1 cellular context compared by ENCODE assay signal in the genomic region with DNA sequence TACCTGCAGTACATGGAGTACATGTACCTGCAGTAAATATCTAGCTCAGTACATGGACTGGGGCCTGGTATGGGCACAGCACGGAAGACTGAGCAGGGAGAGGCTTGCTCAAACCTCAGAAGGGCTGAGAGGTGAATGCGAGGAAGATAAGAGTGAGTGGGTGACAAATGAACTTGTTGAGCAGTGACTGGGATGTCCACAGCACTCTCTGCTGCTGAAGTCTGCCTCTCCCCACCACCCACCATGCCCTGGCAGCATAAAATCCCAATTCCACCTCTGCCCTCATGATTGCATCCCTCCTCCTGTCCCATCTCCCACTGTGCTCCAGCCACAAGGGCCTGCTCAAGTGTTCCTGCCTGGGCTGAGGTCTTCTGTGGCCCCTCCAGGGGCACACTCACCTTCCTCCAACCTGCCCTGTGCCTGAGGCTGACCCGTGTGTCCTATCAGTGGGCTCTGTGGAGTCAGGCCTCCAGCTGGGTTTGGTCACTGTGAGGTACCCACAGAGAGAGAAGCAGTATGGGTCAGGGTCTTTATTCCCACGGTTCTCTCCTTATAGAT.
TF ChIP-seq lines count a peak whose summit lies in the region.

No MANE protein-coding gene starts in this region.

TF ChIP-seq in H1, 55 proteins besides CTCF, POLR2A, EP300 and RAD21 (continued from another document):
- TF ChIP-seq, protein P1, sequence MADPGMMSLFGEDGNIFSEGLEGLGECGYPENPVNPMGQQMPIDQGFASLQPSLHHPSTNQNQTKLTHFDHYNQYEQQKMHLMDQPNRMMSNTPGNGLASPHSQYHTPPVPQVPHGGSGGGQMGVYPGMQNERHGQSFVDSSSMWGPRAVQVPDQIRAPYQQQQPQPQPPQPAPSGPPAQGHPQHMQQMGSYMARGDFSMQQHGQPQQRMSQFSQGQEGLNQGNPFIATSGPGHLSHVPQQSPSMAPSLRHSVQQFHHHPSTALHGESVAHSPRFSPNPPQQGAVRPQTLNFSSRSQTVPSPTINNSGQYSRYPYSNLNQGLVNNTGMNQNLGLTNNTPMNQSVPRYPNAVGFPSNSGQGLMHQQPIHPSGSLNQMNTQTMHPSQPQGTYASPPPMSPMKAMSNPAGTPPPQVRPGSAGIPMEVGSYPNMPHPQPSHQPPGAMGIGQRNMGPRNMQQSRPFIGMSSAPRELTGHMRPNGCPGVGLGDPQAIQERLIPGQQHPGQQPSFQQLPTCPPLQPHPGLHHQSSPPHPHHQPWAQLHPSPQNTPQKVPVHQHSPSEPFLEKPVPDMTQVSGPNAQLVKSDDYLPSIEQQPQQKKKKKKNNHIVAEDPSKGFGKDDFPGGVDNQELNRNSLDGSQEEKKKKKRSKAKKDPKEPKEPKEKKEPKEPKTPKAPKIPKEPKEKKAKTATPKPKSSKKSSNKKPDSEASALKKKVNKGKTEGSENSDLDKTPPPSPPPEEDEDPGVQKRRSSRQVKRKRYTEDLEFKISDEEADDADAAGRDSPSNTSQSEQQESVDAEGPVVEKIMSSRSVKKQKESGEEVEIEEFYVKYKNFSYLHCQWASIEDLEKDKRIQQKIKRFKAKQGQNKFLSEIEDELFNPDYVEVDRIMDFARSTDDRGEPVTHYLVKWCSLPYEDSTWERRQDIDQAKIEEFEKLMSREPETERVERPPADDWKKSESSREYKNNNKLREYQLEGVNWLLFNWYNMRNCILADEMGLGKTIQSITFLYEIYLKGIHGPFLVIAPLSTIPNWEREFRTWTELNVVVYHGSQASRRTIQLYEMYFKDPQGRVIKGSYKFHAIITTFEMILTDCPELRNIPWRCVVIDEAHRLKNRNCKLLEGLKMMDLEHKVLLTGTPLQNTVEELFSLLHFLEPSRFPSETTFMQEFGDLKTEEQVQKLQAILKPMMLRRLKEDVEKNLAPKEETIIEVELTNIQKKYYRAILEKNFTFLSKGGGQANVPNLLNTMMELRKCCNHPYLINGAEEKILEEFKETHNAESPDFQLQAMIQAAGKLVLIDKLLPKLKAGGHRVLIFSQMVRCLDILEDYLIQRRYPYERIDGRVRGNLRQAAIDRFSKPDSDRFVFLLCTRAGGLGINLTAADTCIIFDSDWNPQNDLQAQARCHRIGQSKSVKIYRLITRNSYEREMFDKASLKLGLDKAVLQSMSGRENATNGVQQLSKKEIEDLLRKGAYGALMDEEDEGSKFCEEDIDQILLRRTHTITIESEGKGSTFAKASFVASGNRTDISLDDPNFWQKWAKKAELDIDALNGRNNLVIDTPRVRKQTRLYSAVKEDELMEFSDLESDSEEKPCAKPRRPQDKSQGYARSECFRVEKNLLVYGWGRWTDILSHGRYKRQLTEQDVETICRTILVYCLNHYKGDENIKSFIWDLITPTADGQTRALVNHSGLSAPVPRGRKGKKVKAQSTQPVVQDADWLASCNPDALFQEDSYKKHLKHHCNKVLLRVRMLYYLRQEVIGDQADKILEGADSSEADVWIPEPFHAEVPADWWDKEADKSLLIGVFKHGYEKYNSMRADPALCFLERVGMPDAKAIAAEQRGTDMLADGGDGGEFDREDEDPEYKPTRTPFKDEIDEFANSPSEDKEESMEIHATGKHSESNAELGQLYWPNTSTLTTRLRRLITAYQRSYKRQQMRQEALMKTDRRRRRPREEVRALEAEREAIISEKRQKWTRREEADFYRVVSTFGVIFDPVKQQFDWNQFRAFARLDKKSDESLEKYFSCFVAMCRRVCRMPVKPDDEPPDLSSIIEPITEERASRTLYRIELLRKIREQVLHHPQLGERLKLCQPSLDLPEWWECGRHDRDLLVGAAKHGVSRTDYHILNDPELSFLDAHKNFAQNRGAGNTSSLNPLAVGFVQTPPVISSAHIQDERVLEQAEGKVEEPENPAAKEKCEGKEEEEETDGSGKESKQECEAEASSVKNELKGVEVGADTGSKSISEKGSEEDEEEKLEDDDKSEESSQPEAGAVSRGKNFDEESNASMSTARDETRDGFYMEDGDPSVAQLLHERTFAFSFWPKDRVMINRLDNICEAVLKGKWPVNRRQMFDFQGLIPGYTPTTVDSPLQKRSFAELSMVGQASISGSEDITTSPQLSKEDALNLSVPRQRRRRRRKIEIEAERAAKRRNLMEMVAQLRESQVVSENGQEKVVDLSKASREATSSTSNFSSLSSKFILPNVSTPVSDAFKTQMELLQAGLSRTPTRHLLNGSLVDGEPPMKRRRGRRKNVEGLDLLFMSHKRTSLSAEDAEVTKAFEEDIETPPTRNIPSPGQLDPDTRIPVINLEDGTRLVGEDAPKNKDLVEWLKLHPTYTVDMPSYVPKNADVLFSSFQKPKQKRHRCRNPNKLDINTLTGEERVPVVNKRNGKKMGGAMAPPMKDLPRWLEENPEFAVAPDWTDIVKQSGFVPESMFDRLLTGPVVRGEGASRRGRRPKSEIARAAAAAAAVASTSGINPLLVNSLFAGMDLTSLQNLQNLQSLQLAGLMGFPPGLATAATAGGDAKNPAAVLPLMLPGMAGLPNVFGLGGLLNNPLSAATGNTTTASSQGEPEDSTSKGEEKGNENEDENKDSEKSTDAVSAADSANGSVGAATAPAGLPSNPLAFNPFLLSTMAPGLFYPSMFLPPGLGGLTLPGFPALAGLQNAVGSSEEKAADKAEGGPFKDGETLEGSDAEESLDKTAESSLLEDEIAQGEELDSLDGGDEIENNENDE (IDR thresholded peaks at IDR 0.05; ENCODE audit: insufficient replicate concordance, low read length) = no peak
- TF ChIP-seq, protein P2, sequence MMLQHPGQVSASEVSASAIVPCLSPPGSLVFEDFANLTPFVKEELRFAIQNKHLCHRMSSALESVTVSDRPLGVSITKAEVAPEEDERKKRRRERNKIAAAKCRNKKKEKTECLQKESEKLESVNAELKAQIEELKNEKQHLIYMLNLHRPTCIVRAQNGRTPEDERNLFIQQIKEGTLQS (IDR thresholded peaks at IDR 0.05; ENCODE audit: insufficient read depth, low read depth, low read length) = no peak
- no peak for TF ChIP-seq ZNF274 (IDR thresholded peaks at IDR 0.05; ENCODE audit: borderline replicate concordance, extremely low read depth, low read length)
- TF ChIP-seq SIRT6 (IDR thresholded peaks at IDR 0.05; ENCODE audit: low read length) = no peak
- TF ChIP-seq BACH1 (IDR thresholded peaks at IDR 0.05; ENCODE audit: low read length) = no peak
- TF ChIP-seq POU5F1 (IDR thresholded peaks at IDR 0.05; ENCODE audit: low read depth, low read length) = no peak
- no peak for TF ChIP-seq SP4 (IDR thresholded peaks at IDR 0.05; ENCODE audit: low read length)
- no peak for TF ChIP-seq HDAC2 (IDR thresholded peaks at IDR 0.05; ENCODE audit: borderline replicate concordance in 1 of 2, low read depth in 2 of 2, low read length in 2 of 2)
- TF ChIP-seq GABPA (IDR thresholded peaks at IDR 0.05; ENCODE audit: borderline replicate concordance, insufficient read depth, low read length) = no peak
- no peak for TF ChIP-seq CTBP2 (IDR thresholded peaks at IDR 0.05; ENCODE audit: borderline replicate concordance, insufficient read depth, insufficient read length, low read length)
- TF ChIP-seq NRF1 (IDR thresholded peaks at IDR 0.05; ENCODE audit: low read depth, low read length) = no peak
- no peak for TF ChIP-seq CEBPB (IDR thresholded peaks at IDR 0.05; ENCODE audit: low read depth, low read length)
